16 cellular contexts compared by ENCODE assay signal in the genomic region with DNA sequence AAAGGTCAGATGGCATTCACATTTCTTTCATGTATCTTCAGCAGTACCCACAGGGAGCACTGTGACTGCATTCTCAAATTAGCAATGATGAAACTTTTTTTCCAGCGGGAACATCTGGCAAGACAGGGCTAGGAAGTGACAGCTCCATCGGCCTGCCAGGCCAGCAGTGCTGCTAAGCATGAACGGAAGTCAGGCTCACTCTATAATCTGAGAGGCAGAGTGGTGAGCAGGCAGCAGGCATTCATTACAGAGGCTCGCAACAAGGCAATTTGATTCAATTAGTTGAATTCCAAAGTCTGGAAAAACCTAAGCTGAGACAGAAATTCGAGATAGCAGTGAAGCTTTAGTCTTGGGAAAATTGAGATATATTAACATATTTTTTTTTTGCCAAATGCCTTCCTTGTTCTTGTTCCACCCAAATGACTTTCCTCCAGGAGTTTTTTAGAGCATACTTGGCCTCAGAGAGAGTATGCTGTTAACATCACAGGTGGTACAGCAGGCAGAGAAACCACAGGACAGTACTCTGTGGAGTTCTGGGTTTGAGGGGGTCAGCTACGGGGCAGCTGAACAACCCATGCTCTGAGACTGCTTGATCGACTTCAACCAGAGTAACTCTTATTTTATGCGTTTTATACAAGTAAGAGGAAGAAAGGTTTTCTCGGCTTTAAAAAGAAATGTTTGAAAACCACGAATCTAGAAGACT.
DNase-seq lines count a peak whose midpoint lies in the region; ATAC-seq and TF ChIP-seq lines count a peak whose summit lies in the region.
"Had no signal": no experiment of that assay in that cellular context is flagged by ENCODE, and none has a peak within 500 bp of the region (broad histone marks: within the 10 kb centered on the region; RNA-seq: fewer than 3 reads in every experiment).

No MANE protein-coding gene starts in this region.

- H3K27me3 Mint-ChIP-seq in activated T-cell treated with anti-CD3 and anti-CD28 coated beads, Interleukin-2, amount 50 U/mL, for 4 hours (ENCODE audit: low read depth): no peaks in the 10 kb centered on the region
- H3K27me3 Mint-ChIP-seq: activated CD4-positive, alpha-beta T cell treated with anti-CD3 and anti-CD28 coated beads, Interleukin-2, amount 10 ng/mL, durations not matched to agents 7 days and 5 days; central memory CD8-positive, alpha-beta T cell; natural killer cell treated with Interleukin-12 subunit alpha and Interleukin-12 subunit beta and Interleukin-15 and Interleukin-18, amount 100 ng/mL, for 72 hours had no signal

- intact Hi-C loops in tibial artery (cut with DNase I; ENCODE audit: low total_unique reads): no loop called here

- peaks cover 0 to 5% (median 1%) of the 10 kb centered on the region in 4 donors for H3K4me1 ChIP-seq in tibial artery

- H3K27me3 ChIP-seq in brain microvascular endothelial cell (replicated peaks): no peaks in the 10 kb centered on the region
- no peaks in the 10 kb centered on the region for H3K27me3 ChIP-seq in tibial artery

- no peaks in the 10 kb centered on the region for H3K9me3 Mint-ChIP-seq in activated T-cell treated with anti-CD3 and anti-CD28 coated beads, Interleukin-2, amount 50 U/mL, for 4 hours
- H3K9me3 Mint-ChIP-seq: activated CD4-positive, alpha-beta T cell treated with anti-CD3 and anti-CD28 coated beads, Interleukin-2, amount 10 ng/mL, durations not matched to agents 7 days and 5 days; natural killer cell treated with Interleukin-12 subunit alpha and Interleukin-12 subunit beta and Interleukin-15 and Interleukin-18, amount 100 ng/mL, for 72 hours had no signal

- H3K4me3 ChIP-seq in brain microvascular endothelial cell (ENCODE audit: low read depth, low read length) (no peak overlapping the region), tibial artery (no peak overlapping the region)

- H3K4me3 Mint-ChIP-seq in activated T-cell treated with anti-CD3 and anti-CD28 coated beads, Interleukin-2, amount 50 U/mL, for 4 hours: no peak overlapping the region
- H3K4me3 Mint-ChIP-seq: activated CD4-positive, alpha-beta T cell treated with anti-CD3 and anti-CD28 coated beads, Interleukin-2, amount 10 ng/mL, durations not matched to agents 7 days and 5 days; central memory CD8-positive, alpha-beta T cell; natural killer cell treated with Interleukin-12 subunit alpha and Interleukin-12 subunit beta and Interleukin-15 and Interleukin-18, amount 100 ng/mL, for 72 hours had no signal

- no peaks in the 10 kb centered on the region for H3K9me3 ChIP-seq in tibial artery

- TF ChIP-seq CTCF in brain microvascular endothelial cell (IDR thresholded peaks at IDR 0.05; ENCODE audit: low read depth, low read length, missing control alignments) (no peak), tibial artery (IDR thresholded peaks at IDR 0.05) (no peak)

- in situ Hi-C loops in brain microvascular endothelial cell (cut with HindIII; ENCODE audit: low pct_ligation_motif_present, low sequenced_read_pairs): no loop called here

- H3K36me3 ChIP-seq in brain microvascular endothelial cell (replicated peaks) (no peaks in the 10 kb centered on the region), tibial artery (no peaks in the 10 kb centered on the region)

- H3K36me3 Mint-ChIP-seq in activated T-cell treated with anti-CD3 and anti-CD28 coated beads, Interleukin-2, amount 50 U/mL, for 4 hours (ENCODE audit: insufficient read depth): no peaks in the 10 kb centered on the region
- H3K36me3 Mint-ChIP-seq: natural killer cell treated with Interleukin-12 subunit alpha and Interleukin-12 subunit beta and Interleukin-15 and Interleukin-18, amount 100 ng/mL, for 72 hours had no signal

- ATAC-seq in HG02678 (IDR thresholded peaks at IDR 0.05; ENCODE audit: unreplicated experiment): no peak
- no peak for ATAC-seq in activated T-cell treated with anti-CD3 and anti-CD28 coated beads, Interleukin-2, amount 50 U/mL, for 4 hours
- ATAC-seq: natural killer cell treated with Interleukin-12 subunit alpha and Interleukin-12 subunit beta and Interleukin-15 and Interleukin-18, amount 100 ng/mL, for 72 hours had no signal

- H3K4me1 Mint-ChIP-seq in activated T-cell treated with anti-CD3 and anti-CD28 coated beads, Interleukin-2, amount 50 U/mL, for 4 hours (ENCODE audit: low read depth): no peaks in the 10 kb centered on the region
- H3K4me1 Mint-ChIP-seq: activated CD4-positive, alpha-beta T cell treated with anti-CD3 and anti-CD28 coated beads, Interleukin-2, amount 10 ng/mL, durations not matched to agents 7 days and 5 days; central memory CD8-positive, alpha-beta T cell had no signal

- H3K27ac ChIP-seq in brain microvascular endothelial cell (no peak overlapping the region), tibial artery (peak overlapping the region in 1 of 2 donors; percentile 28)

- DNase-seq in NCI-H82 (lab: John Stamatoyannopoulos, UW) (peak; percentile 72), NCI-H82 treated with DMSO at 0.1 percent for 48 hours (lab: John Stamatoyannopoulos, UW; ENCODE audit: unreplicated experiment) (no peak), brain microvascular endothelial cell (peak; percentile 18), left kidney (ENCODE audit: low read depth, low spot score) (peak; percentile 84), tibial artery (peak; percentile 39 to 67), NAMALWA (ENCODE audit: low spot score) (no peak)
- no peak for DNase-seq in activated T-cell treated with anti-CD3 and anti-CD28 coated beads, Interleukin-2, amount 50 U/mL, for 4 hours
- DNase-seq: ACHN; activated CD4-positive, alpha-beta T cell treated with anti-CD3 and anti-CD28 coated beads, Interleukin-2, amount 10 ng/mL, durations not matched to agents 7 days and 5 days; activated effector memory CD4-positive, alpha-beta T cell treated with anti-CD3 and anti-CD28 coated beads, Interleukin-2, amount 50 U/mL, for 16 hours; DMS79 treated with DMSO at 0.1 percent for 48 hours; HCEC 1CT; T-helper 2 cell had no signal

Comparison
In these comparisons a context has a peak if more than half of its experiments do, and no peak if none do; other contexts are left out.
1. DNase-seq: peak in NCI-H82 (single experiment), brain microvascular endothelial cell (single experiment), left kidney (single experiment) and tibial artery (2 of 2); none in NCI-H82 treated with DMSO at 0.1 percent for 48 hours (single experiment), activated T-cell treated with anti-CD3 and anti-CD28 coated beads, Interleukin-2, amount 50 U/mL, for 4 hours (single experiment) and NAMALWA (single experiment).